Comparison of ENCODE assay signal across 8 cellular contexts in genomic region chr2:105397959-105398521, GRCh38. TPM values are rescaled to one million over a fixed set of nuclear protein-coding genes. Genes with fewer than 3 reads are reported as not detected.
DNase-seq lines count a peak whose midpoint lies in the region; ATAC-seq lines count a peak whose summit lies in the region.

No MANE protein-coding gene starts in this region.

- H3K4me1 Mint-ChIP-seq in activated naive CD4-positive, alpha-beta T cell treated with anti-CD3 and anti-CD28 coated beads, Interleukin-2, amount 10 ng/mL, durations not matched to agents 7 days and 5 days, result peaks cover 11% of the 10 kb centered on the region

- peaks cover 9% of the 10 kb centered on the region for H3K4me1 ChIP-seq in iPS-18a (ENCODE audit: control insufficient read depth, low read depth, low read length)

- CTCF ChIA-PET in activated naive CD4-positive, alpha-beta T cell treated with anti-CD3 and anti-CD28 coated beads, Interleukin-2, amount 10 ng/mL, durations not matched to agents 7 days and 5 days (lab: Charles Lee), result interaction anchor here (0.8 to 1.8 kb wide), 2 partner anchors 9 to 121 kb away, joined by 3 to 5 read pairs; no protein-coding TSS in a partner anchor

- peak overlapping the region; percentile 78 for H3K4me3 Mint-ChIP-seq in activated naive CD4-positive, alpha-beta T cell treated with anti-CD3 and anti-CD28 coated beads, Interleukin-2, amount 10 ng/mL, durations not matched to agents 7 days and 5 days

- no peak overlapping the region for H3K27ac Mint-ChIP-seq in activated naive CD4-positive, alpha-beta T cell treated with anti-CD3 and anti-CD28 coated beads, Interleukin-2, amount 10 ng/mL, durations not matched to agents 7 days and 5 days
- peak overlapping the region; percentile 18 to 54 for H3K27ac Mint-ChIP-seq in activated naive CD4-positive, alpha-beta T cell treated with anti-CD3 and anti-CD28 coated beads, Interleukin-2, amount 50 U/mL, for 72 hours

- DNase-seq in activated naive CD4-positive, alpha-beta T cell treated with anti-CD3 and anti-CD28 coated beads, Interleukin-2, amount 10 ng/mL, durations not matched to agents 7 days and 5 days, result no peak
- no peak for DNase-seq in activated naive CD4-positive, alpha-beta T cell treated with anti-CD3 and anti-CD28 coated beads, Interleukin-2, amount 50 U/mL, for 16 hours
- no peak for DNase-seq in activated naive CD4-positive, alpha-beta T cell treated with anti-CD3 and anti-CD28 coated beads, Interleukin-2, amount 50 U/mL, for 72 hours (ENCODE audit: low spot score in 2 of 2)
- DNase-seq in stimulated activated naive CD8-positive, alpha-beta T cell treated with anti-CD3 and anti-CD28 coated beads, Interleukin-15, Interleukin-2, amounts not matched to agents 100 U/mL and 50 U/mL, for 24 hours, result peak; percentile 26
- DNase-seq in HK-2 (ENCODE audit: unreplicated experiment) (no peak), HuH-7 (ENCODE audit: low spot score) (no peak)

- no peaks in the 10 kb centered on the region for H3K9me3 ChIP-seq in iPS-18a (ENCODE audit: control insufficient read depth, low read depth, low read length)

- peaks cover 46% of the 10 kb centered on the region for H3K27me3 Mint-ChIP-seq in activated naive CD4-positive, alpha-beta T cell treated with anti-CD3 and anti-CD28 coated beads, Interleukin-2, amount 10 ng/mL, durations not matched to agents 7 days and 5 days

- peak overlapping the region; percentile 92 for H3K4me3 ChIP-seq in iPS-18a (ENCODE audit: low read length)

- H3K9ac ChIP-seq in iPS-18a (ENCODE audit: low read length), result peak overlapping the region; percentile 97

- H3K36me3 Mint-ChIP-seq in activated naive CD4-positive, alpha-beta T cell treated with anti-CD3 and anti-CD28 coated beads, Interleukin-2, amount 10 ng/mL, durations not matched to agents 7 days and 5 days, result no peaks in the 10 kb centered on the region
- H3K36me3 Mint-ChIP-seq in activated naive CD4-positive, alpha-beta T cell treated with anti-CD3 and anti-CD28 coated beads, Interleukin-2, amount 50 U/mL, for 72 hours, result no peaks in the 10 kb centered on the region

- no peak for ATAC-seq in activated naive CD4-positive, alpha-beta T cell treated with anti-CD3 and anti-CD28 coated beads, Interleukin-2, amount 50 U/mL, for 72 hours
- no peak for ATAC-seq in stimulated activated naive CD8-positive, alpha-beta T cell treated with anti-CD3 and anti-CD28 coated beads, Interleukin-15, Interleukin-2, amounts not matched to agents 100 U/mL and 50 U/mL, for 24 hours
- no peak for ATAC-seq in HG03439 (IDR thresholded peaks at IDR 0.05; ENCODE audit: unreplicated experiment)

- H3K27me3 ChIP-seq in iPS-18a (ENCODE audit: control insufficient read depth, insufficient read depth, low read length), result peaks cover 19% of the 10 kb centered on the region

- H3K36me3 ChIP-seq in iPS-18a (ENCODE audit: control insufficient read depth, low read depth, low read length), result no peaks in the 10 kb centered on the region

- H3K27ac ChIP-seq in iPS-18a (ENCODE audit: low read length), result no peak overlapping the region

- H3K9me3 Mint-ChIP-seq in activated naive CD4-positive, alpha-beta T cell treated with anti-CD3 and anti-CD28 coated beads, Interleukin-2, amount 10 ng/mL, durations not matched to agents 7 days and 5 days, result no peaks in the 10 kb centered on the region
- H3K9me3 Mint-ChIP-seq in activated naive CD4-positive, alpha-beta T cell treated with anti-CD3 and anti-CD28 coated beads, Interleukin-2, amount 50 U/mL, for 72 hours, result no peaks in the 10 kb centered on the region

RNA-seq across cellular contexts. Expression of gene FHL2, which starts 0.8 kb away (rescaled TPM):
- 1 to 10 TPM; 2.6 to 3.0 TPM for total RNA-seq in activated naive CD4-positive, alpha-beta T cell treated with anti-CD3 and anti-CD28 coated beads, Interleukin-2, amount 50 U/mL, for 72 hours
